Comparison of ENCODE assay signal across 11 cellular contexts in genomic region chr17:17119106-17119505, GRCh38.
DNase-seq lines count a peak whose midpoint lies in the region; ATAC-seq and TF ChIP-seq lines count a peak whose summit lies in the region.
"Had no signal": no experiment of that assay in that cellular context is flagged by ENCODE, and none has a peak within 500 bp of the region (broad histone marks: within the 10 kb centered on the region; RNA-seq: fewer than 3 reads in every experiment).

No MANE protein-coding gene starts in this region.

- no peak for ATAC-seq in lung (ENCODE audit: insufficient read depth, low FRiP score)

- TF ChIP-seq POLR2A in breast epithelium (IDR thresholded peaks at IDR 0.05), result no peak

- H3K4me3 Mint-ChIP-seq in activated CD4-positive, alpha-beta T cell treated with anti-CD3 and anti-CD28 coated beads, Interleukin-2, amount 10 ng/mL, durations not matched to agents 24 days and 14 days, result peak overlapping the region; percentile 34
- H3K4me3 Mint-ChIP-seq: mesothelial cell of epicardium had no signal

- TF ChIP-seq CTCF in breast epithelium (IDR thresholded peaks at IDR 0.05) (no peak), lung (IDR thresholded peaks at IDR 0.05; ENCODE audit: control extremely low read depth, extremely low read depth) (no peak)

- DNase-seq in activated CD4-positive, alpha-beta T cell treated with anti-CD3 and anti-CD28 coated beads, Interleukin-2, amount 10 ng/mL, durations not matched to agents 24 days and 14 days, result no peak
- DNase-seq in activated CD4-positive, alpha-beta T cell treated with anti-CD3 and anti-CD28 coated beads for 48 hours, result no peak
- DNase-seq in breast epithelium (ENCODE audit: low spot score in 2 of 2) (no peak), lung (ENCODE audit: low spot score) (peak; percentile 44), NCI-H1048 (lab: John Stamatoyannopoulos, UW) (no peak), nucleus accumbens (lab: John Stamatoyannopoulos, UW) (no peak), kidney tubule cell (ENCODE audit: low spot score) (no peak)
- DNase-seq: NCI-H2029 treated with DMSO at 0.1 percent for 48 hours had no signal

- 35 to 51% methylated on average over 4 of the region's 4 CpGs for WGBS in lung, 2 donors
- 87% methylated on average over 4 of the region's 4 CpGs for WGBS in thymus

- H3K36me3 ChIP-seq in breast epithelium (no peaks in the 10 kb centered on the region), lung (ENCODE audit: control insufficient read depth in 2 of 2, insufficient read depth in 2 of 2, low read length in 2 of 2) (no peaks in the 10 kb centered on the region), thymus (ENCODE audit: control insufficient read depth, insufficient read depth) (peaks cover 7% of the 10 kb centered on the region)

- peak overlapping the region; percentile 55 to 81 for H3K27ac ChIP-seq in breast epithelium
- peak overlapping the region; percentile 27 to 36 for H3K27ac ChIP-seq in lung (ENCODE audit: low read depth in 1 of 2, low read length in 1 of 2)
- H3K27ac ChIP-seq in thymus (ENCODE audit: low read depth), result peak overlapping the region; percentile 87
- H3K27ac ChIP-seq: SJSA1 had no signal

- peaks cover 11 to 41% of the 10 kb centered on the region in 2 donors for H3K4me1 ChIP-seq in breast epithelium
- peaks cover 39 to 49% of the 10 kb centered on the region in 2 donors for H3K4me1 ChIP-seq in lung (ENCODE audit: control insufficient read depth in 2 of 2, insufficient read depth in 2 of 2, low read length in 2 of 2)
- peaks cover 35% of the 10 kb centered on the region for H3K4me1 ChIP-seq in thymus (ENCODE audit: control insufficient read depth, insufficient read depth, low read length)

- no peaks in the 10 kb centered on the region for H3K9me3 Mint-ChIP-seq in activated CD4-positive, alpha-beta T cell treated with anti-CD3 and anti-CD28 coated beads, Interleukin-2, amount 10 ng/mL, durations not matched to agents 24 days and 14 days
- H3K9me3 Mint-ChIP-seq: mesothelial cell of epicardium had no signal

- intact Hi-C loops in activated CD4-positive, alpha-beta T cell treated with anti-CD3 and anti-CD28 coated beads, Interleukin-2, amount 10 ng/mL, durations not matched to agents 24 days and 14 days (cut with micrococcal nuclease), result loop anchor here (5.0 kb wide), 2 partner anchors 58 to 77 kb away; partner anchors contain the start of gene MPRIP
- intact Hi-C loops in breast epithelium (cut with DNase I; ENCODE audit: low total_unique reads), result no loop called here

- peaks cover 69% of the 10 kb centered on the region for H3K4me1 Mint-ChIP-seq in activated CD4-positive, alpha-beta T cell treated with anti-CD3 and anti-CD28 coated beads, Interleukin-2, amount 10 ng/mL, durations not matched to agents 24 days and 14 days

- H3K9me3 ChIP-seq in breast epithelium (no peaks in the 10 kb centered on the region), lung (ENCODE audit: control insufficient read depth in 2 of 2, insufficient read depth in 1 of 2, low read length in 1 of 2) (no peaks in the 10 kb centered on the region), thymus (ENCODE audit: control insufficient read depth) (no peaks in the 10 kb centered on the region)
- H3K9me3 ChIP-seq: SJSA1 had no signal

- H3K27me3 Mint-ChIP-seq in activated CD4-positive, alpha-beta T cell treated with anti-CD3 and anti-CD28 coated beads, Interleukin-2, amount 10 ng/mL, durations not matched to agents 24 days and 14 days, result no peaks in the 10 kb centered on the region

- peaks cover 4% of the 10 kb centered on the region for H3K36me3 Mint-ChIP-seq in activated CD4-positive, alpha-beta T cell treated with anti-CD3 and anti-CD28 coated beads, Interleukin-2, amount 10 ng/mL, durations not matched to agents 24 days and 14 days (ENCODE audit: low read depth)
- H3K36me3 Mint-ChIP-seq: mesothelial cell of epicardium had no signal

- H3K4me3 ChIP-seq in breast epithelium, result no peak overlapping the region
- no peak overlapping the region for H3K4me3 ChIP-seq in lung
- H3K4me3 ChIP-seq in thymus (ENCODE audit: low read length), result no peak overlapping the region
- H3K4me3 ChIP-seq: SJSA1 had no signal

- H3K27ac Mint-ChIP-seq in activated CD4-positive, alpha-beta T cell treated with anti-CD3 and anti-CD28 coated beads, Interleukin-2, amount 10 ng/mL, durations not matched to agents 24 days and 14 days, result peak overlapping the region; percentile 93

- H3K27me3 ChIP-seq in breast epithelium (no peaks in the 10 kb centered on the region), lung (ENCODE audit: control insufficient read depth, insufficient read depth) (no peaks in the 10 kb centered on the region), thymus (ENCODE audit: control insufficient read depth, insufficient read depth) (no peaks in the 10 kb centered on the region)
- H3K27me3 ChIP-seq: SJSA1 had no signal

Comparison
In these comparisons a context has a peak if more than half of its experiments do, and no peak if none do; other contexts are left out.
1. H3K27ac ChIP-seq: peak in every context shown above with its lines; median percentile 87 in thymus; 68 in breast epithelium; 32 in lung.